Comparison of ENCODE assay signal across 15 cellular contexts in the genomic region with DNA sequence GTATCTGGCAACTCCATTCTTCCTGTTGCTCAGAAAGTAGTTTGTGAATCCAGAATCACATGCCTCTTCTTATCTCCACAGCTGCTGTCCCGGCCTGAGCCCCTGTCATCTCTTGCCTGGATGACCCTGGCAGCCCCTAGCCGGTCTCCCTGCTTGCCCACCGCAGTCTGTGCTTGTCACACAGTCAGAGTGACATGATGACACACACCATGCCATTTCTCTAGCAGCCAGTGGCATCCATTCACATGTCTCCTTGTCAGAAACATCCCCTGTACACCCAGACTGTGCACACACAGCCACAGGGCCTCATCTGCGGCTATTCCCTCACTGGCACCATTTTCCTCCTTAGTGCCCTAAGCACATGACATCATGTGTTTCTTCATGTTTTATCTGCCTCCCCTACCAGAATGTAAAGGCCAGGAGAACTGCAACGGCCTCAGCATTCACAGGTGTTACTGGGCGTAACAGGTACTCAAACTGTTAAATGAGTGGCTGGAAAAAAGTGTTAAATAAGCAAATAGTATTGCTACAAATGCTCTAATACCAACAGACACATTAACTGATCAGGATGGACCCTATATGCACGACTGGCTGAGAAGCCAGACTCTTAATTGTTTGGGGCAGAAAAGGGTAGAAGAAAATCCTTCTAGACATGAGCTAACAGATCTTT. TPM values are rescaled to one million over a fixed set of nuclear protein-coding genes. Genes with fewer than 3 reads are reported as not detected.
A peak's percentile ranks its signal among the peaks of the same experiment; 100 is the strongest.
DNase-seq lines count a peak whose midpoint lies in the region; ATAC-seq and TF ChIP-seq lines count a peak whose summit lies in the region.
"Had no signal": no experiment of that assay in that cellular context is flagged by ENCODE, and none has a peak within 500 bp of the region (broad histone marks: within the 10 kb centered on the region; RNA-seq: fewer than 3 reads in every experiment).

No MANE protein-coding gene starts in this region.

- POLR2A ChIA-PET in WTC11 (lab: Charles Lee) = no interaction called here

- no peaks in the 10 kb centered on the region for H3K27me3 Mint-ChIP-seq in CD4-positive, CD25-positive, alpha-beta regulatory T cell
- no peaks in the 10 kb centered on the region for H3K27me3 Mint-ChIP-seq in WTC11 (ENCODE audit: low read depth)
- no peaks in the 10 kb centered on the region for H3K27me3 Mint-ChIP-seq in activated T-cell treated with anti-CD3 and anti-CD28 coated beads, Interleukin-2, amount 50 U/mL, for 24 hours

- H3K36me3 ChIP-seq in BLaER1 (peaks cover 34% of the 10 kb centered on the region), hepatocyte (replicated peaks; ENCODE audit: insufficient read depth, low read depth) (no peaks in the 10 kb centered on the region)
- peaks cover 3% of the 10 kb centered on the region for H3K36me3 ChIP-seq in CD4-positive, CD25-positive, alpha-beta regulatory T cell (ENCODE audit: control insufficient read depth, insufficient read depth, low read length)

- peaks cover 0 to 3% (median 0%) of the 10 kb centered on the region in 7 donors for H3K9me3 Mint-ChIP-seq in CD4-positive, CD25-positive, alpha-beta regulatory T cell
- no peaks in the 10 kb centered on the region for H3K9me3 Mint-ChIP-seq in WTC11
- no peaks in the 10 kb centered on the region for H3K9me3 Mint-ChIP-seq in activated T-cell treated with anti-CD3 and anti-CD28 coated beads, Interleukin-2, amount 50 U/mL, for 24 hours

- H2AFZ ChIP-seq in hepatocyte = no peak overlapping the region
- H2AFZ ChIP-seq: PC-9 had no signal

- H3K27me3 ChIP-seq in BLaER1 (no peaks in the 10 kb centered on the region), hepatocyte (no peaks in the 10 kb centered on the region)
- H3K27me3 ChIP-seq in CD4-positive, CD25-positive, alpha-beta regulatory T cell (ENCODE audit: control insufficient read depth, insufficient read depth, low read length) = no peaks in the 10 kb centered on the region
- H3K27me3 ChIP-seq: MG63 had no signal

- H3K4me1 Mint-ChIP-seq in CD4-positive, CD25-positive, alpha-beta regulatory T cell = peaks cover 9 to 51% (median 25%) of the 10 kb centered on the region in 4 donors
- H3K4me1 Mint-ChIP-seq in WTC11 = peaks cover 3% of the 10 kb centered on the region; the same call in 1 of the 2 replicates
- H3K4me1 Mint-ChIP-seq in activated T-cell treated with anti-CD3 and anti-CD28 coated beads, Interleukin-2, amount 50 U/mL, for 24 hours (ENCODE audit: low read depth) = peaks cover 12% of the 10 kb centered on the region

- peaks cover 26% of the 10 kb centered on the region for H3K36me3 Mint-ChIP-seq in CD4-positive, CD25-positive, alpha-beta regulatory T cell
- H3K36me3 Mint-ChIP-seq in WTC11 = peaks cover 7% of the 10 kb centered on the region
- H3K36me3 Mint-ChIP-seq in activated T-cell treated with anti-CD3 and anti-CD28 coated beads, Interleukin-2, amount 50 U/mL, for 24 hours (ENCODE audit: low read depth) = peaks cover 26% of the 10 kb centered on the region

- DNase-seq in CD4-positive, CD25-positive, alpha-beta regulatory T cell = no peak
- DNase-seq in WTC11 (ENCODE audit: low spot score) (no peak), hepatocyte (ENCODE audit: low spot score) (no peak), T1000 (lab: John Stamatoyannopoulos, UW) (no peak)
- DNase-seq in activated T-cell treated with anti-CD3 and anti-CD28 coated beads, Interleukin-2, amount 50 U/mL, for 24 hours = no peak
- DNase-seq: Karpas-422, MG63, NCI-H1092, NCI-H2081 treated with DMSO at 0.1 percent for 48 hours, NCI-H510A treated with DMSO at 0.1 percent for 48 hours, NCI-H82 had no signal

- H3K4me3 Mint-ChIP-seq in CD4-positive, CD25-positive, alpha-beta regulatory T cell = no peak overlapping the region
- H3K4me3 Mint-ChIP-seq in WTC11 = no peak overlapping the region
- no peak overlapping the region for H3K4me3 Mint-ChIP-seq in activated T-cell treated with anti-CD3 and anti-CD28 coated beads, Interleukin-2, amount 50 U/mL, for 24 hours

- no peaks in the 10 kb centered on the region for H3K9me3 ChIP-seq in BLaER1
- H3K9me3 ChIP-seq in CD4-positive, CD25-positive, alpha-beta regulatory T cell (ENCODE audit: control insufficient read depth in 2 of 2, low read length in 2 of 2) = no peaks in the 10 kb centered on the region
- no peaks in the 10 kb centered on the region for H3K9me3 ChIP-seq in hepatocyte (ENCODE audit: low read depth)
- H3K9me3 ChIP-seq: MG63 had no signal

- H3K9ac ChIP-seq in BLaER1 = no peak overlapping the region

- TF ChIP-seq CTCF in WTC11 (IDR thresholded peaks at IDR 0.05) (no peak), hepatocyte (IDR thresholded peaks at IDR 0.05; ENCODE audit: poor library complexity) (no peak)

- H3K79me2 ChIP-seq in hepatocyte = peaks cover 96% of the 10 kb centered on the region

- H3K4me1 ChIP-seq in BLaER1 (peaks cover 73% of the 10 kb centered on the region), hepatocyte (ENCODE audit: insufficient read depth) (peaks cover 20% of the 10 kb centered on the region)
- H3K4me1 ChIP-seq in CD4-positive, CD25-positive, alpha-beta regulatory T cell (ENCODE audit: control insufficient read depth, insufficient read depth, low read length, poor library complexity, severe bottlenecking) = no peaks in the 10 kb centered on the region

- H3K9me2 ChIP-seq in hepatocyte (replicated peaks; ENCODE audit: insufficient read depth) = no peaks in the 10 kb centered on the region

- no peak for ATAC-seq in CD4-positive, CD25-positive, alpha-beta regulatory T cell (ENCODE audit: low read depth in 2 of 2)
- ATAC-seq in WTC11 = no peak
- ATAC-seq in HG02885 (IDR thresholded peaks at IDR 0.05; ENCODE audit: poor library complexity, unreplicated experiment) = no peak

- peak overlapping the region in 2 of 3 donors; percentile 2 to 65 for H3K27ac Mint-ChIP-seq in CD4-positive, CD25-positive, alpha-beta regulatory T cell
- peak overlapping the region; percentile 8; the same call in 1 of the 2 replicates for H3K27ac Mint-ChIP-seq in WTC11
- no peak overlapping the region for H3K27ac Mint-ChIP-seq in activated T-cell treated with anti-CD3 and anti-CD28 coated beads, Interleukin-2, amount 50 U/mL, for 24 hours

- peaks cover 34% of the 10 kb centered on the region for H4K20me1 ChIP-seq in BLaER1
- peaks cover 10% of the 10 kb centered on the region for H4K20me1 ChIP-seq in hepatocyte (ENCODE audit: insufficient read depth, poor library complexity, severe bottlenecking)

- CTCF ChIA-PET in WTC11 (lab: Charles Lee) = no interaction called here

- H3K27ac ChIP-seq in BLaER1 (peak overlapping the region; percentile 58; the same call in 1 of the 2 replicates), hepatocyte (peak overlapping the region; percentile 29)
- no peak overlapping the region for H3K27ac ChIP-seq in CD4-positive, CD25-positive, alpha-beta regulatory T cell (ENCODE audit: insufficient read depth, low read length, poor library complexity, severe bottlenecking)
- H3K27ac ChIP-seq: PC-9, SK-N-MC had no signal

- H3K4me3 ChIP-seq in BLaER1 (no peak overlapping the region), hepatocyte (no peak overlapping the region)
- no peak overlapping the region for H3K4me3 ChIP-seq in CD4-positive, CD25-positive, alpha-beta regulatory T cell (ENCODE audit: low read depth, low read length)
- H3K4me3 ChIP-seq: MG63, PC-9, SK-N-MC had no signal

- H3K4me2 ChIP-seq in BLaER1 (peak overlapping the region; percentile 76), hepatocyte (no peak overlapping the region)
- H3K4me2 ChIP-seq: PC-9 had no signal

- 80% methylated on average over 7 of the region's 7 CpGs for WGBS in hepatocyte (ENCODE audit: low lambda C conversion rate, missing lambda C conversion rate)

TF ChIP-seq in WTC11, 78 proteins besides CTCF, POLR2A, EP300 and RAD21 (continues in another document):
- TF ChIP-seq ZNF671 (CRISPR knock-in tag; IDR thresholded peaks at IDR 0.05) (no peak), ELF4 (CRISPR knock-in tag; IDR thresholded peaks at IDR 0.05; ENCODE audit: low read depth) (no peak), CBFB (CRISPR knock-in tag; IDR thresholded peaks at IDR 0.05; ENCODE audit: low read depth) (no peak), ETV6 (CRISPR knock-in tag; IDR thresholded peaks at IDR 0.05) (no peak), ZNF423 (CRISPR knock-in tag; IDR thresholded peaks at IDR 0.05) (no peak), ZNF532 (CRISPR knock-in tag; IDR thresholded peaks at IDR 0.05; ENCODE audit: borderline replicate concordance) (no peak)

RNA-seq across cellular contexts. Expression of gene ABHD12, which starts 9.6 kb away (rescaled TPM):
- 27.9 TPM for total RNA-seq in CD4-positive, CD25-positive, alpha-beta regulatory T cell
- polyA plus RNA-seq in CD4-positive, CD25-positive, alpha-beta regulatory T cell = 10 to 100 TPM; 26.8 to 44.1 (median 28.6) TPM
- total RNA-seq in WTC11 (2021) (63.1 to 68.7 TPM (median 68.2 TPM) in 3 replicates), hepatocyte (63.0 and 69.5 TPM in 2 replicates)
- 150 and 187 TPM in 2 replicates for polyA plus RNA-seq in hepatocyte

RNA-seq across cellular contexts. Expression of gene GINS1, which starts 26.4 kb away (rescaled TPM):
- total RNA-seq in CD4-positive, CD25-positive, alpha-beta regulatory T cell = 0.76 TPM
- 1 to 10 TPM in 3 of 4 donors, under 1 TPM in 1; 0.54 to 1.8 (median 1.3) TPM for polyA plus RNA-seq in CD4-positive, CD25-positive, alpha-beta regulatory T cell
- total RNA-seq in WTC11 (2021) = 69.8 to 71.6 TPM (median 70.4 TPM) in 3 replicates
- total RNA-seq in hepatocyte = 4.9 and 6.5 TPM in 2 replicates
- polyA plus RNA-seq in hepatocyte = 3.5 and 7.6 TPM in 2 replicates
